In genomic region chr5:3058930-3059329, GRCh38 we compare ENCODE assay signal across 33 cellular contexts.
"Had no signal": no experiment of that assay in that cellular context is flagged by ENCODE, and none has a peak within 500 bp of the region (broad histone marks: within the 10 kb centered on the region; RNA-seq: fewer than 3 reads in every experiment).

No MANE protein-coding gene starts in this region.

- H3K27me3 ChIP-seq: ascending aorta had no signal

- H3K4me1 Mint-ChIP-seq: activated CD4-positive, alpha-beta memory T cell treated with anti-CD3 and anti-CD28 coated beads, Interleukin-2, amount 10 ng/mL, durations not matched to agents 7 days and 5 days; activated CD4-positive, alpha-beta T cell treated with anti-CD3 and anti-CD28 coated beads for 36 hours; activated CD4-positive, alpha-beta T cell treated with anti-CD3 and anti-CD28 coated beads, Interleukin-2, amount 10 ng/mL, durations not matched to agents 7 days and 5 days; activated CD8-positive, alpha-beta memory T cell treated with anti-CD3 and anti-CD28 coated beads, Interleukin-2, amount 10 ng/mL, durations not matched to agents 7 days and 5 days; activated naive CD4-positive, alpha-beta T cell treated with anti-CD3 and anti-CD28 coated beads, Interleukin-2, amount 10 ng/mL, durations not matched to agents 7 days and 5 days; activated naive CD4-positive, alpha-beta T cell treated with anti-CD3 and anti-CD28 coated beads, Interleukin-2, amount 50 U/mL, for 24 hours; activated naive CD8-positive, alpha-beta T cell treated with anti-CD3 and anti-CD28 coated beads, Interleukin-2, amount 10 ng/mL, durations not matched to agents 7 days and 5 days; activated naive CD8-positive, alpha-beta T cell treated with anti-CD3 and anti-CD28 coated beads, Interleukin-2, amount 50 U/mL, for 24 hours had no signal

- H3K27ac Mint-ChIP-seq: activated CD4-positive, alpha-beta memory T cell treated with anti-CD3 and anti-CD28 coated beads, Interleukin-2, amount 10 ng/mL, durations not matched to agents 7 days and 5 days; activated CD4-positive, alpha-beta T cell treated with anti-CD3 and anti-CD28 coated beads for 36 hours; activated CD4-positive, alpha-beta T cell treated with anti-CD3 and anti-CD28 coated beads, Interleukin-2, amount 10 ng/mL, durations not matched to agents 7 days and 5 days; activated CD8-positive, alpha-beta memory T cell treated with anti-CD3 and anti-CD28 coated beads, Interleukin-2, amount 10 ng/mL, durations not matched to agents 7 days and 5 days; activated CD8-positive, alpha-beta T cell treated with anti-CD3 and anti-CD28 coated beads, Interleukin-2, amount 10 ng/mL, durations not matched to agents 7 days and 5 days; activated naive CD4-positive, alpha-beta T cell treated with anti-CD3 and anti-CD28 coated beads, Interleukin-2, amount 10 ng/mL, durations not matched to agents 7 days and 5 days; activated naive CD4-positive, alpha-beta T cell treated with anti-CD3 and anti-CD28 coated beads, Interleukin-2, amount 50 U/mL, for 24 hours; activated naive CD8-positive, alpha-beta T cell; activated naive CD8-positive, alpha-beta T cell treated with anti-CD3 and anti-CD28 coated beads, Interleukin-2, amount 10 ng/mL, durations not matched to agents 7 days and 5 days; activated naive CD8-positive, alpha-beta T cell treated with anti-CD3 and anti-CD28 coated beads, Interleukin-2, amount 50 U/mL, for 24 hours; activated T-cell treated with anti-CD3 and anti-CD28 coated beads, Interleukin-2, amount 50 U/mL, for 24 hours; activated T-helper 2 cell treated with anti-CD3 and anti-CD28 coated beads, Interferon-gamma antibody, Interleukin-2, Interleukin-4, amounts not matched to agents 10 μg/mL and 5 μg/mL and 100 μg/mL, durations not matched to agents 14 hours and 24 hours and 36 hours; T-helper 1 cell treated with Interleukin-12 subunit alpha and Interleukin-12 subunit beta and Interleukin-4 antibody, amounts not matched to agents 30 μg/mL and 1 μg/mL, for 36 hours; T-helper 2 cell treated with Interferon-gamma antibody and Interleukin-4, amounts not matched to agents 5 μg/mL and 100 μg/mL, for 36 hours had no signal

- ATAC-seq: activated CD4-positive, alpha-beta T cell treated with anti-CD3 and anti-CD28 coated beads for 36 hours; activated CD4-positive, CD25-positive, alpha-beta regulatory T cell treated with anti-CD3 and anti-CD28 coated beads, Interleukin-2, amount 50 U/mL, for 24 hours; activated CD8-positive, alpha-beta memory T cell treated with anti-CD3 and anti-CD28 coated beads, Interleukin-2, amount 10 ng/mL, durations not matched to agents 7 days and 5 days; activated CD8-positive, alpha-beta T cell treated with anti-CD3 and anti-CD28 coated beads, Interleukin-2, amount 10 ng/mL, durations not matched to agents 7 days and 5 days; activated naive CD8-positive, alpha-beta T cell treated with anti-CD3 and anti-CD28 coated beads, Interleukin-2, amount 50 U/mL, for 24 hours had no signal

- H3K9me3 ChIP-seq: ascending aorta had no signal

- H3K4me1 ChIP-seq: ascending aorta had no signal

- H3K36me3 ChIP-seq: ascending aorta had no signal

- H3K27ac ChIP-seq: ascending aorta, VCaP had no signal

- H3K4me3 Mint-ChIP-seq: activated CD4-positive, alpha-beta memory T cell treated with anti-CD3 and anti-CD28 coated beads, Interleukin-2, amount 10 ng/mL, durations not matched to agents 7 days and 5 days; activated CD4-positive, alpha-beta T cell treated with anti-CD3 and anti-CD28 coated beads for 36 hours; activated CD4-positive, alpha-beta T cell treated with anti-CD3 and anti-CD28 coated beads, Interleukin-2, amount 10 ng/mL, durations not matched to agents 7 days and 5 days; activated CD8-positive, alpha-beta memory T cell treated with anti-CD3 and anti-CD28 coated beads, Interleukin-2, amount 10 ng/mL, durations not matched to agents 7 days and 5 days; activated CD8-positive, alpha-beta T cell treated with anti-CD3 and anti-CD28 coated beads, Interleukin-2, amount 10 ng/mL, durations not matched to agents 7 days and 5 days; activated naive CD4-positive, alpha-beta T cell treated with anti-CD3 and anti-CD28 coated beads, Interleukin-2, amount 10 ng/mL, durations not matched to agents 7 days and 5 days; activated naive CD4-positive, alpha-beta T cell treated with anti-CD3 and anti-CD28 coated beads, Interleukin-2, amount 50 U/mL, for 24 hours; activated naive CD8-positive, alpha-beta T cell; activated naive CD8-positive, alpha-beta T cell treated with anti-CD3 and anti-CD28 coated beads, Interleukin-2, amount 10 ng/mL, durations not matched to agents 7 days and 5 days; activated naive CD8-positive, alpha-beta T cell treated with anti-CD3 and anti-CD28 coated beads, Interleukin-2, amount 50 U/mL, for 24 hours; activated T-cell treated with anti-CD3 and anti-CD28 coated beads, Interleukin-2, amount 50 U/mL, for 24 hours; T-helper 1 cell treated with Interleukin-12 subunit alpha and Interleukin-12 subunit beta and Interleukin-4 antibody, amounts not matched to agents 30 μg/mL and 1 μg/mL, for 36 hours; T-helper 2 cell treated with Interferon-gamma antibody and Interleukin-4, amounts not matched to agents 5 μg/mL and 100 μg/mL, for 36 hours had no signal

- H3K27me3 Mint-ChIP-seq: activated CD4-positive, alpha-beta memory T cell treated with anti-CD3 and anti-CD28 coated beads, Interleukin-2, amount 10 ng/mL, durations not matched to agents 7 days and 5 days; activated CD4-positive, alpha-beta T cell treated with anti-CD3 and anti-CD28 coated beads for 36 hours; activated CD4-positive, alpha-beta T cell treated with anti-CD3 and anti-CD28 coated beads, Interleukin-2, amount 10 ng/mL, durations not matched to agents 7 days and 5 days; activated CD8-positive, alpha-beta memory T cell treated with anti-CD3 and anti-CD28 coated beads, Interleukin-2, amount 10 ng/mL, durations not matched to agents 7 days and 5 days; activated naive CD4-positive, alpha-beta T cell treated with anti-CD3 and anti-CD28 coated beads, Interleukin-2, amount 10 ng/mL, durations not matched to agents 7 days and 5 days; activated naive CD4-positive, alpha-beta T cell treated with anti-CD3 and anti-CD28 coated beads, Interleukin-2, amount 50 U/mL, for 24 hours; activated naive CD8-positive, alpha-beta T cell; activated naive CD8-positive, alpha-beta T cell treated with anti-CD3 and anti-CD28 coated beads, Interleukin-2, amount 10 ng/mL, durations not matched to agents 7 days and 5 days; activated naive CD8-positive, alpha-beta T cell treated with anti-CD3 and anti-CD28 coated beads, Interleukin-2, amount 50 U/mL, for 24 hours; activated T-cell treated with anti-CD3 and anti-CD28 coated beads, Interleukin-2, amount 50 U/mL, for 24 hours had no signal

- H3K36me3 Mint-ChIP-seq: activated CD8-positive, alpha-beta memory T cell treated with anti-CD3 and anti-CD28 coated beads, Interleukin-2, amount 10 ng/mL, durations not matched to agents 7 days and 5 days; activated naive CD4-positive, alpha-beta T cell treated with anti-CD3 and anti-CD28 coated beads, Interleukin-2, amount 10 ng/mL, durations not matched to agents 7 days and 5 days; activated naive CD4-positive, alpha-beta T cell treated with anti-CD3 and anti-CD28 coated beads, Interleukin-2, amount 50 U/mL, for 24 hours; activated naive CD8-positive, alpha-beta T cell; activated naive CD8-positive, alpha-beta T cell treated with anti-CD3 and anti-CD28 coated beads, Interleukin-2, amount 10 ng/mL, durations not matched to agents 7 days and 5 days had no signal

- H3K4me3 ChIP-seq: ascending aorta had no signal

- DNase-seq: activated CD4-positive, alpha-beta memory T cell treated with anti-CD3 and anti-CD28 coated beads, Interleukin-2, amount 10 ng/mL, durations not matched to agents 7 days and 5 days; activated CD4-positive, alpha-beta T cell treated with anti-CD3 and anti-CD28 coated beads for 1 hour; activated CD4-positive, alpha-beta T cell treated with anti-CD3 and anti-CD28 coated beads for 36 hours; activated CD4-positive, alpha-beta T cell treated with anti-CD3 and anti-CD28 coated beads for 48 hours; activated CD4-positive, alpha-beta T cell treated with anti-CD3 and anti-CD28 coated beads, Interleukin-2, amount 10 ng/mL, durations not matched to agents 7 days and 5 days; activated CD4-positive, alpha-beta T cell treated with anti-CD3 and anti-CD28 coated beads, Interleukin-2, amount 50 U/mL, for 48 hours; activated CD4-positive, CD25-positive, alpha-beta regulatory T cell; activated CD8-positive, alpha-beta memory T cell treated with anti-CD3 and anti-CD28 coated beads for 24 hours; activated CD8-positive, alpha-beta memory T cell treated with anti-CD3 and anti-CD28 coated beads, Interleukin-2, amount 10 ng/mL, durations not matched to agents 7 days and 5 days; activated CD8-positive, alpha-beta memory T cell treated with anti-CD3 and anti-CD28 coated beads, Interleukin-2, amount 50 U/mL, for 48 hours; activated CD8-positive, alpha-beta T cell treated with anti-CD3 and anti-CD28 coated beads, Interleukin-2, amount 10 ng/mL, durations not matched to agents 7 days and 5 days; activated effector memory CD4-positive, alpha-beta T cell treated with Interleukin-2 at 50 U/mL for 16 hours; activated gamma-delta T cell; activated naive CD4-positive, alpha-beta T cell treated with anti-CD3 and anti-CD28 coated beads, Interleukin-2, amount 10 ng/mL, durations not matched to agents 7 days and 5 days; activated naive CD4-positive, alpha-beta T cell treated with Interleukin-2 at 50 U/mL for 16 hours; activated naive CD8-positive, alpha-beta T cell treated with anti-CD3 and anti-CD28 coated beads, Interleukin-2, amount 10 ng/mL, durations not matched to agents 7 days and 5 days; activated naive CD8-positive, alpha-beta T cell treated with anti-CD3 and anti-CD28 coated beads, Interleukin-2, amount 50 U/mL, for 24 hours; activated T-cell treated with anti-CD3 and anti-CD28 coated beads, Interleukin-2, amount 50 U/mL, for 24 hours; activated T-cell treated with anti-CD3 and anti-CD28 coated beads, Interleukin-2, amount 50 U/mL, for 48 hours; amygdala; anterior cingulate cortex; central memory CD4-positive, alpha-beta T cell; T-helper 1 cell; T-helper 2 cell; T-helper 9 cell had no signal
